8 cellular contexts compared by ENCODE assay signal in genomic region chr5:78985407-78986223, GRCh38. TPM values are rescaled to one million over a fixed set of nuclear protein-coding genes. Genes with fewer than 3 reads are reported as not detected.
A peak's percentile ranks its signal among the peaks of the same experiment; 100 is the strongest.
DNase-seq lines count a peak whose midpoint lies in the region; ATAC-seq and TF ChIP-seq lines count a peak whose summit lies in the region.

No MANE protein-coding gene starts in this region.

- H2AFZ ChIP-seq in parathyroid adenoma: peak overlapping the region; percentile 97

- H3K4me3 ChIP-seq in parathyroid adenoma (ENCODE audit: low read depth, low read length): peak overlapping the region; percentile 68
- H3K4me3 ChIP-seq in vagina: peak overlapping the region; percentile 61 to 78

- H3K36me3 ChIP-seq in parathyroid adenoma (ENCODE audit: control insufficient read depth, insufficient read depth, low read length): no peaks in the 10 kb centered on the region
- H3K36me3 ChIP-seq in vagina: no peaks in the 10 kb centered on the region

- DNase-seq in RPMI7951 (ENCODE audit: low read depth): peak; percentile 81
- peak; percentile 38 for DNase-seq in activated gamma-delta T cell treated with anti-CD3 and anti-CD28 coated beads, Interleukin-2, amount 50 U/mL, for 16 hours (ENCODE audit: low read depth)
- DNase-seq in glutamatergic neuron: peak; percentile 70
- no peak for DNase-seq in vagina (ENCODE audit: extremely low spot score in 2 of 2)

- H3K4me2 ChIP-seq in parathyroid adenoma (ENCODE audit: low read length): peak overlapping the region; percentile 80

- intact Hi-C loops in vagina (cut with DNase I): no loop called here

- TF ChIP-seq POLR2A in vagina (IDR thresholded peaks at IDR 0.05): no peak

- TF ChIP-seq CTCF in C4-2B (conservative IDR thresholded peaks at IDR 0.05): no peak
- TF ChIP-seq CTCF in glutamatergic neuron (IDR thresholded peaks at IDR 0.05; ENCODE audit: partially characterized antibody, unreplicated experiment): no peak
- TF ChIP-seq CTCF in parathyroid adenoma (IDR thresholded peaks at IDR 0.05): no peak
- TF ChIP-seq CTCF in vagina (IDR thresholded peaks at IDR 0.05): no peak

- no peak overlapping the region for H3K9ac ChIP-seq in parathyroid adenoma

- peak; percentile 36 for ATAC-seq in GM19324 (IDR thresholded peaks at IDR 0.05; ENCODE audit: low FRiP score, unreplicated experiment)
- peak; percentile 40 for ATAC-seq in HG03442 (IDR thresholded peaks at IDR 0.05; ENCODE audit: unreplicated experiment)

- H3K27me3 ChIP-seq in parathyroid adenoma (ENCODE audit: control insufficient read depth, insufficient read depth, low read length) (no peaks in the 10 kb centered on the region), vagina (no peaks in the 10 kb centered on the region)

- H3K27ac Mint-ChIP-seq in glutamatergic neuron (ENCODE audit: unreplicated experiment): peak overlapping the region; percentile 97

- H3K27ac ChIP-seq in C4-2B: peak overlapping the region; percentile 89
- peak overlapping the region; percentile 87 for H3K27ac ChIP-seq in parathyroid adenoma
- H3K27ac ChIP-seq in vagina: peak overlapping the region; percentile 86

- H3K9me3 ChIP-seq in parathyroid adenoma (ENCODE audit: control insufficient read depth, low read length) (no peaks in the 10 kb centered on the region), vagina (no peaks in the 10 kb centered on the region)

- H3K4me1 ChIP-seq in parathyroid adenoma: peaks cover 8% of the 10 kb centered on the region
- H3K4me1 ChIP-seq in vagina: peaks cover 17% of the 10 kb centered on the region

- peaks cover 12% of the 10 kb centered on the region for H3K9me3 Mint-ChIP-seq in glutamatergic neuron (ENCODE audit: unreplicated experiment)

- peak overlapping the region; percentile 97 for H3K4me3 Mint-ChIP-seq in glutamatergic neuron (ENCODE audit: unreplicated experiment)

- no peaks in the 10 kb centered on the region for H3K36me3 Mint-ChIP-seq in glutamatergic neuron (ENCODE audit: unreplicated experiment)

- peaks cover 10% of the 10 kb centered on the region for H3K4me1 Mint-ChIP-seq in glutamatergic neuron (ENCODE audit: low read depth, unreplicated experiment)

- peaks cover 2% of the 10 kb centered on the region for H3K79me2 ChIP-seq in parathyroid adenoma

- peaks cover 11% of the 10 kb centered on the region for H3K27me3 Mint-ChIP-seq in glutamatergic neuron (ENCODE audit: unreplicated experiment)

RNA-seq across cellular contexts. Expression of gene ARSB, which starts 0.5 kb away (rescaled TPM):
- 18.5 and 19.3 TPM in 2 replicates for total RNA-seq in RPMI7951 (2014; rRNA removed; shearing (Covaris generic))
- 23.5 TPM for total RNA-seq in glutamatergic neuron (ENCODE audit: unreplicated experiment)
- 12.3 TPM for total RNA-seq in vagina

Comparison
In these comparisons a context has a peak if more than half of its experiments do, and no peak if none do; other contexts are left out.
1. DNase-seq: peak in RPMI7951 (single experiment), activated gamma-delta T cell treated with anti-CD3 and anti-CD28 coated beads, Interleukin-2, amount 50 U/mL, for 16 hours (single experiment) and glutamatergic neuron (single experiment); none in vagina (0 of 2).
2. Peak in every context shown above with its lines, with median percentiles within 50 percentile points of each other: H3K27ac ChIP-seq.